In genomic region chr1:238690415-238690814, GRCh38 we compare ENCODE assay signal across 17 cellular contexts.
DNase-seq lines count a peak whose midpoint lies in the region; ATAC-seq and TF ChIP-seq lines count a peak whose summit lies in the region.
"Had no signal": no experiment of that assay in that cellular context is flagged by ENCODE, and none has a peak within 500 bp of the region (broad histone marks: within the 10 kb centered on the region; RNA-seq: fewer than 3 reads in every experiment).

No MANE protein-coding gene starts in this region.

- H3K4me2 ChIP-seq in osteoblast (ENCODE audit: insufficient read depth, low read length): no peak overlapping the region
- H3K4me2 ChIP-seq in smooth muscle cell: no peak overlapping the region
- H3K4me2 ChIP-seq: BLaER1 treated with 17β-estradiol and CSF1 and Interleukin-3, amounts not matched to agents 10 nM and 100 nM had no signal

- peak overlapping the region; percentile 27 for H2AFZ ChIP-seq in osteoblast (ENCODE audit: low read length)
- H2AFZ ChIP-seq in smooth muscle cell (ENCODE audit: low read depth): no peak overlapping the region

- H4K20me1 ChIP-seq in osteoblast (ENCODE audit: insufficient read depth, low read length) (no peaks in the 10 kb centered on the region), smooth muscle cell (ENCODE audit: low read depth) (no peaks in the 10 kb centered on the region)
- H4K20me1 ChIP-seq: BLaER1 treated with 17β-estradiol and CSF1 and Interleukin-3, amounts not matched to agents 10 nM and 100 nM had no signal

- peak; percentile 56 for DNase-seq in ELR (ENCODE audit: low read depth)
- peak; percentile 56 for DNase-seq in RPMI7951 (ENCODE audit: low read depth)
- DNase-seq in epithelial cell of esophagus (ENCODE audit: low read depth): peak; percentile 39
- DNase-seq in osteoblast (ENCODE audit: insufficient read length, low spot score, missing footprints): no peak
- no peak for DNase-seq in smooth muscle cell (lab: John Stamatoyannopoulos, UW; ENCODE audit: unreplicated experiment)
- DNase-seq: activated CD4-positive, CD25-positive, alpha-beta regulatory T cell; activated effector memory CD4-positive, alpha-beta T cell treated with Interleukin-2 at 50 U/mL for 16 hours; DMS79; left colon; NCI-H1436; stimulated activated CD4-positive, alpha-beta T cell treated with anti-CD3 and anti-CD28 coated beads, Interleukin-4, amount 100 ng/mL, for 24 hours; stimulated activated CD8-positive, alpha-beta memory T cell treated with anti-CD3 and anti-CD28 coated beads, Interleukin-4, amount 100 ng/mL, for 48 hours had no signal

- H3K36me3 ChIP-seq in osteoblast (ENCODE audit: insufficient read depth, low read length) (no peaks in the 10 kb centered on the region), smooth muscle cell (ENCODE audit: low read depth) (no peaks in the 10 kb centered on the region)
- H3K36me3 ChIP-seq: BLaER1 treated with 17β-estradiol and CSF1 and Interleukin-3, amounts not matched to agents 10 nM and 100 nM had no signal

- TF ChIP-seq CTCF in epithelial cell of esophagus (IDR thresholded peaks at IDR 0.05; ENCODE audit: insufficient read depth, low read depth, low read length, missing control alignments) (peak; percentile 18), osteoblast (IDR thresholded peaks at IDR 0.05; ENCODE audit: extremely low read depth, low read depth, low read length) (no peak), smooth muscle cell (IDR thresholded peaks at IDR 0.05; ENCODE audit: borderline replicate concordance, insufficient read depth, poor library complexity, severe bottlenecking) (no peak)

- H3K27ac ChIP-seq in osteoblast (ENCODE audit: low read depth, low read length) (no peak overlapping the region), smooth muscle cell (ENCODE audit: low read depth) (no peak overlapping the region)
- H3K27ac ChIP-seq: BLaER1 treated with 17β-estradiol and CSF1 and Interleukin-3, amounts not matched to agents 10 nM and 100 nM; coronary artery had no signal

- no peaks in the 10 kb centered on the region for H3F3A ChIP-seq in smooth muscle cell (ENCODE audit: low read depth)

- no peaks in the 10 kb centered on the region for H3K4me1 ChIP-seq in osteoblast (ENCODE audit: insufficient read depth, low read length)
- H3K4me1 ChIP-seq in smooth muscle cell (ENCODE audit: low read depth): no peaks in the 10 kb centered on the region
- H3K4me1 ChIP-seq: BLaER1 treated with 17β-estradiol and CSF1 and Interleukin-3, amounts not matched to agents 10 nM and 100 nM had no signal

- H3K4me3 ChIP-seq in epithelial cell of esophagus (ENCODE audit: low read length): no peak overlapping the region
- H3K4me3 ChIP-seq in osteoblast (ENCODE audit: insufficient read depth, low read length): no peak overlapping the region
- no peak overlapping the region for H3K4me3 ChIP-seq in smooth muscle cell
- H3K4me3 ChIP-seq: BLaER1 treated with 17β-estradiol and CSF1 and Interleukin-3, amounts not matched to agents 10 nM and 100 nM; coronary artery had no signal

- no peaks in the 10 kb centered on the region for H3K27me3 ChIP-seq in osteoblast (ENCODE audit: insufficient read depth, low read length)
- H3K27me3 ChIP-seq in smooth muscle cell (ENCODE audit: low read depth): no peaks in the 10 kb centered on the region
- H3K27me3 ChIP-seq: BLaER1 treated with 17β-estradiol and CSF1 and Interleukin-3, amounts not matched to agents 10 nM and 100 nM had no signal

- ATAC-seq in HG03520 (IDR thresholded peaks at IDR 0.05; ENCODE audit: unreplicated experiment): no peak
- ATAC-seq in GM18873 (IDR thresholded peaks at IDR 0.05; ENCODE audit: low FRiP score, unreplicated experiment): no peak
- ATAC-seq: left colon, Right ventricle myocardium inferior had no signal

- no peak overlapping the region for H3K9ac ChIP-seq in smooth muscle cell (ENCODE audit: low read depth)
- H3K9ac ChIP-seq: BLaER1 treated with 17β-estradiol and CSF1 and Interleukin-3, amounts not matched to agents 10 nM and 100 nM had no signal

- H3K9me3 ChIP-seq in osteoblast (ENCODE audit: low read depth, low read length): no peaks in the 10 kb centered on the region
- no peaks in the 10 kb centered on the region for H3K9me3 ChIP-seq in smooth muscle cell (replicated peaks; ENCODE audit: low read depth)
- H3K9me3 ChIP-seq: BLaER1 treated with 17β-estradiol and CSF1 and Interleukin-3, amounts not matched to agents 10 nM and 100 nM had no signal

- no peaks in the 10 kb centered on the region for H3K79me2 ChIP-seq in osteoblast (ENCODE audit: insufficient read depth, low read length)
- H3K79me2 ChIP-seq in smooth muscle cell (ENCODE audit: low read depth): no peaks in the 10 kb centered on the region

Comparison
In these comparisons a context has a peak if more than half of its experiments do, and no peak if none do; other contexts are left out.
1. DNase-seq: peak in ELR (single experiment), RPMI7951 (single experiment) and epithelial cell of esophagus (single experiment); none in osteoblast (single experiment) and smooth muscle cell (single experiment).